In genomic region chr2:111166115-111166514, GRCh38 we compare ENCODE assay signal across 23 cellular contexts.
"Had no signal": no experiment of that assay in that cellular context is flagged by ENCODE, and none has a peak within 500 bp of the region (broad histone marks: within the 10 kb centered on the region; RNA-seq: fewer than 3 reads in every experiment).

No MANE protein-coding gene starts in this region.

- H3K27ac Mint-ChIP-seq: effector memory CD8-positive, alpha-beta T cell; memory B cell; mesothelial cell of epicardium; natural killer cell treated with Interleukin-12 subunit alpha and Interleukin-12 subunit beta and Interleukin-15 and Interleukin-18, amount 100 ng/mL, for 72 hours; stimulated activated effector memory CD8-positive, alpha-beta T cell treated with anti-CD3 and anti-CD28 coated beads, Interleukin-12 subunit alpha, Interleukin-12 subunit beta, amount 100 ng/mL, for 72 hours; type B pancreatic cell had no signal

- H3K27me3 Mint-ChIP-seq: effector memory CD8-positive, alpha-beta T cell; memory B cell; naive B cell; type B pancreatic cell had no signal

- H3K4me3 ChIP-seq: lung, mucosa of descending colon, prostate gland, right atrium auricular region, sigmoid colon, stomach, thyroid gland had no signal

- ATAC-seq: effector memory CD8-positive, alpha-beta T cell; left lobe of liver; mucosa of descending colon; natural killer cell treated with Interleukin-12 subunit alpha and Interleukin-12 subunit beta and Interleukin-15 and Interleukin-18, amount 100 ng/mL, for 72 hours; stimulated activated effector memory CD8-positive, alpha-beta T cell treated with anti-CD3 and anti-CD28 coated beads, Interleukin-12 subunit alpha, Interleukin-12 subunit beta, amount 100 ng/mL, for 72 hours had no signal

- DNase-seq: cortex of kidney; effector memory CD8-positive, alpha-beta T cell; erythroblast; head of caudate nucleus; kidney; mucosa of descending colon; naive B cell; sigmoid colon; stimulated activated CD4-positive, alpha-beta T cell treated with anti-CD3 and anti-CD28 coated beads, Interleukin-2, amount 100 ng/mL, for 24 hours; stimulated activated CD4-positive, alpha-beta T cell treated with anti-CD3 and anti-CD28 coated beads, Interleukin-4, amount 100 ng/mL, for 24 hours; stimulated activated naive CD4-positive, alpha-beta T cell treated with Interleukin-2 at 50 U/mL for 16 hours; stomach; thyroid gland had no signal

- H3K9me3 Mint-ChIP-seq: effector memory CD8-positive, alpha-beta T cell; memory B cell; mesothelial cell of epicardium; naive B cell; natural killer cell treated with Interleukin-12 subunit alpha and Interleukin-12 subunit beta and Interleukin-15 and Interleukin-18, amount 100 ng/mL, for 72 hours; neural crest cell; stimulated activated effector memory CD8-positive, alpha-beta T cell treated with anti-CD3 and anti-CD28 coated beads, Interleukin-12 subunit alpha, Interleukin-12 subunit beta, amount 100 ng/mL, for 72 hours; type B pancreatic cell had no signal

- H3K27me3 ChIP-seq: right atrium auricular region, sigmoid colon, stomach, thyroid gland had no signal

- H3K4me3 Mint-ChIP-seq: effector memory CD8-positive, alpha-beta T cell; memory B cell; mesothelial cell of epicardium; naive B cell; natural killer cell treated with Interleukin-12 subunit alpha and Interleukin-12 subunit beta and Interleukin-15 and Interleukin-18, amount 100 ng/mL, for 72 hours; neural crest cell; stimulated activated effector memory CD8-positive, alpha-beta T cell treated with anti-CD3 and anti-CD28 coated beads, Interleukin-12 subunit alpha, Interleukin-12 subunit beta, amount 100 ng/mL, for 72 hours; type B pancreatic cell had no signal

- H3K27ac ChIP-seq: prostate gland, right atrium auricular region, sigmoid colon, stomach, thyroid gland had no signal

- H3K9me3 ChIP-seq: mucosa of descending colon, prostate gland, right atrium auricular region, sigmoid colon, stomach, thyroid gland had no signal

- H3K4me1 ChIP-seq: prostate gland had no signal
